1 cellular context compared by ENCODE assay signal in the genomic region with DNA sequence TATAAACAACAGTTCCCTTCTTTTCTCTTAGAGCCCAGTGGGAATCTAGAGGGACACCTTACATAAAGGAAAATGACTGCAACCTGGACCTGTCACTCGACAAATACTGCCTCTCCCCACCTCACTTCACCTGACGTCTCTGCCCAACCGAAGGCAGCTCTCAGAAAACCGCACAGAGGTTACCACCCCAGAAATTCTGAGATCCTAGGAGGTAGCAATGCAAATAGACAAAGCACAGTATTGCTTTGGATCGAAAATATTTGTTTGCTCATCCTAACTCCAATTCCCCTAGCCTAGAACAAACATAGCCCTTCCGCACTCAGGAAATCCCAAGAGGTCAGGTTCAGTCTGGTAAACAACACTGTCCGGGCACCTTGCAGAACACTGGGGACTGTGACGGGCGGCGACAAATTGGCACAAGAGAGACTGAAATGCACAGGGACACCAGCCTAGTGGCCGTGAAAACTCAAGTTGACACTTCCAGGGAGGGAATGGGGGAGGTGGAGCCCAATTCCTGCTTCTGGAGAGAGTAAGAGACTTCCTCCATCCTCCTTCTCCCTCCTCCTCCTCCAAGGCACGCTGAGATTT.
TF ChIP-seq lines count a peak whose summit lies in the region.

No MANE protein-coding gene starts in this region.

TF ChIP-seq in HepG2, 621 proteins besides CTCF, POLR2A, EP300 and RAD21 (continues in another document):
- peak; percentile 93 for TF ChIP-seq SMYD3 (CRISPR knock-in tag; IDR thresholded peaks at IDR 0.05)
- TF ChIP-seq, protein P1, sequence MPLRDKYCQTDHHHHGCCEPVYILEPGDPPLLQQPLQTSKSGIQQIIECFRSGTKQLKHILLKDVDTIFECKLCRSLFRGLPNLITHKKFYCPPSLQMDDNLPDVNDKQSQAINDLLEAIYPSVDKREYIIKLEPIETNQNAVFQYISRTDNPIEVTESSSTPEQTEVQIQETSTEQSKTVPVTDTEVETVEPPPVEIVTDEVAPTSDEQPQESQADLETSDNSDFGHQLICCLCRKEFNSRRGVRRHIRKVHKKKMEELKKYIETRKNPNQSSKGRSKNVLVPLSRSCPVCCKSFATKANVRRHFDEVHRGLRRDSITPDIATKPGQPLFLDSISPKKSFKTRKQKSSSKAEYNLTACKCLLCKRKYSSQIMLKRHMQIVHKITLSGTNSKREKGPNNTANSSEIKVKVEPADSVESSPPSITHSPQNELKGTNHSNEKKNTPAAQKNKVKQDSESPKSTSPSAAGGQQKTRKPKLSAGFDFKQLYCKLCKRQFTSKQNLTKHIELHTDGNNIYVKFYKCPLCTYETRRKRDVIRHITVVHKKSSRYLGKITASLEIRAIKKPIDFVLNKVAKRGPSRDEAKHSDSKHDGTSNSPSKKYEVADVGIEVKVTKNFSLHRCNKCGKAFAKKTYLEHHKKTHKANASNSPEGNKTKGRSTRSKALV (CRISPR knock-in tag; IDR thresholded peaks at IDR 0.05) = 0 out of 2 replicates have a peak, but pooled peaks have one; percentile 32
- TF ChIP-seq, protein P2, sequence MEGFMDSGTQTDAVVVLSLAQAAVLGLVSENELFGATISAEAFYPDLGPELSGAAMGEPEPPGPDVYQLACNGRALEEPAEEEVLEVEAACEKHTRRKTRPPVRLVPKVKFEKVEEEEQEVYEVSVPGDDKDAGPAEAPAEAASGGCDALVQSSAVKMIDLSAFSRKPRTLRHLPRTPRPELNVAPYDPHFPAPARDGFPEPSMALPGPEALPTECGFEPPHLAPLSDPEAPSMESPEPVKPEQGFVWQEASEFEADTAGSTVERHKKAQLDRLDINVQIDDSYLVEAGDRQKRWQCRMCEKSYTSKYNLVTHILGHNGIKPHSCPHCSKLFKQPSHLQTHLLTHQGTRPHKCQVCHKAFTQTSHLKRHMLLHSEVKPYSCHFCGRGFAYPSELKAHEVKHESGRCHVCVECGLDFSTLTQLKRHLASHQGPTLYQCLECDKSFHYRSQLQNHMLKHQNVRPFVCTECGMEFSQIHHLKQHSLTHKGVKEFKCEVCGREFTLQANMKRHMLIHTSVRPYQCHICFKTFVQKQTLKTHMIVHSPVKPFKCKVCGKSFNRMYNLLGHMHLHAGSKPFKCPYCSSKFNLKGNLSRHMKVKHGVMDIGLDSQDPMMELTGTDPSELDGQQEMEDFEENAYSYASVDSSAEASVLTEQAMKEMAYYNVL (CRISPR knock-in tag; IDR thresholded peaks at IDR 0.05; ENCODE audit: borderline replicate concordance) = peak; percentile 76; the same call in 1 of the 2 replicates
- TF ChIP-seq BHLHE40 (IDR thresholded peaks at IDR 0.05; ENCODE audit: low read length) = 0 out of 2 replicates have a peak, but pooled peaks have one; percentile 28
- TF ChIP-seq BCL6 (CRISPR knock-in tag; IDR thresholded peaks at IDR 0.05) = peak; percentile 95
- no peak for TF ChIP-seq ZNF652 (CRISPR knock-in tag; IDR thresholded peaks at IDR 0.05; ENCODE audit: borderline replicate concordance, low read depth)
- peak; percentile 87 for TF ChIP-seq RCOR2 (CRISPR knock-in tag; IDR thresholded peaks at IDR 0.05)
- TF ChIP-seq, protein P3, sequence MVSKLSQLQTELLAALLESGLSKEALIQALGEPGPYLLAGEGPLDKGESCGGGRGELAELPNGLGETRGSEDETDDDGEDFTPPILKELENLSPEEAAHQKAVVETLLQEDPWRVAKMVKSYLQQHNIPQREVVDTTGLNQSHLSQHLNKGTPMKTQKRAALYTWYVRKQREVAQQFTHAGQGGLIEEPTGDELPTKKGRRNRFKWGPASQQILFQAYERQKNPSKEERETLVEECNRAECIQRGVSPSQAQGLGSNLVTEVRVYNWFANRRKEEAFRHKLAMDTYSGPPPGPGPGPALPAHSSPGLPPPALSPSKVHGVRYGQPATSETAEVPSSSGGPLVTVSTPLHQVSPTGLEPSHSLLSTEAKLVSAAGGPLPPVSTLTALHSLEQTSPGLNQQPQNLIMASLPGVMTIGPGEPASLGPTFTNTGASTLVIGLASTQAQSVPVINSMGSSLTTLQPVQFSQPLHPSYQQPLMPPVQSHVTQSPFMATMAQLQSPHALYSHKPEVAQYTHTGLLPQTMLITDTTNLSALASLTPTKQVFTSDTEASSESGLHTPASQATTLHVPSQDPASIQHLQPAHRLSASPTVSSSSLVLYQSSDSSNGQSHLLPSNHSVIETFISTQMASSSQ (IDR thresholded peaks at IDR 0.05; ENCODE audit: low read depth) = no peak
- TF ChIP-seq, protein P3 (CRISPR knock-in tag; IDR thresholded peaks at IDR 0.05; ENCODE audit: borderline replicate concordance) = 0 out of 2 replicates have a peak, but pooled peaks have one; percentile 34
- peak; percentile 58; the same call in 1 of the 2 replicates for TF ChIP-seq ZNF12 (CRISPR knock-in tag; IDR thresholded peaks at IDR 0.05)
- peak; percentile 44 for TF ChIP-seq RBAK (CRISPR knock-in tag; IDR thresholded peaks at IDR 0.05)
- TF ChIP-seq CREB1 (IDR thresholded peaks at IDR 0.05) = no peak
- peak; percentile 77 for TF ChIP-seq CREB1 (CRISPR knock-in tag; IDR thresholded peaks at IDR 0.05)
- peak; percentile 87 for TF ChIP-seq MED1 (CRISPR knock-in tag; IDR thresholded peaks at IDR 0.05)
- no peak for TF ChIP-seq ZNF256 (CRISPR knock-in tag; conservative IDR thresholded peaks at IDR 0.05)
- no peak for TF ChIP-seq ZNF17 (CRISPR knock-in tag; IDR thresholded peaks at IDR 0.05)
- no peak for TF ChIP-seq ZBTB38 (CRISPR knock-in tag; IDR thresholded peaks at IDR 0.05)
- TF ChIP-seq, protein P4, sequence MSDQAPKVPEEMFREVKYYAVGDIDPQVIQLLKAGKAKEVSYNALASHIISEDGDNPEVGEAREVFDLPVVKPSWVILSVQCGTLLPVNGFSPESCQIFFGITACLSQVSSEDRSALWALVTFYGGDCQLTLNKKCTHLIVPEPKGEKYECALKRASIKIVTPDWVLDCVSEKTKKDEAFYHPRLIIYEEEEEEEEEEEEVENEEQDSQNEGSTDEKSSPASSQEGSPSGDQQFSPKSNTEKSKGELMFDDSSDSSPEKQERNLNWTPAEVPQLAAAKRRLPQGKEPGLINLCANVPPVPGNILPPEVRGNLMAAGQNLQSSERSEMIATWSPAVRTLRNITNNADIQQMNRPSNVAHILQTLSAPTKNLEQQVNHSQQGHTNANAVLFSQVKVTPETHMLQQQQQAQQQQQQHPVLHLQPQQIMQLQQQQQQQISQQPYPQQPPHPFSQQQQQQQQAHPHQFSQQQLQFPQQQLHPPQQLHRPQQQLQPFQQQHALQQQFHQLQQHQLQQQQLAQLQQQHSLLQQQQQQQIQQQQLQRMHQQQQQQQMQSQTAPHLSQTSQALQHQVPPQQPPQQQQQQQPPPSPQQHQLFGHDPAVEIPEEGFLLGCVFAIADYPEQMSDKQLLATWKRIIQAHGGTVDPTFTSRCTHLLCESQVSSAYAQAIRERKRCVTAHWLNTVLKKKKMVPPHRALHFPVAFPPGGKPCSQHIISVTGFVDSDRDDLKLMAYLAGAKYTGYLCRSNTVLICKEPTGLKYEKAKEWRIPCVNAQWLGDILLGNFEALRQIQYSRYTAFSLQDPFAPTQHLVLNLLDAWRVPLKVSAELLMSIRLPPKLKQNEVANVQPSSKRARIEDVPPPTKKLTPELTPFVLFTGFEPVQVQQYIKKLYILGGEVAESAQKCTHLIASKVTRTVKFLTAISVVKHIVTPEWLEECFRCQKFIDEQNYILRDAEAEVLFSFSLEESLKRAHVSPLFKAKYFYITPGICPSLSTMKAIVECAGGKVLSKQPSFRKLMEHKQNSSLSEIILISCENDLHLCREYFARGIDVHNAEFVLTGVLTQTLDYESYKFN (CRISPR knock-in tag; conservative IDR thresholded peaks at IDR 0.05) = peak; percentile 94
- TF ChIP-seq, protein P5, sequence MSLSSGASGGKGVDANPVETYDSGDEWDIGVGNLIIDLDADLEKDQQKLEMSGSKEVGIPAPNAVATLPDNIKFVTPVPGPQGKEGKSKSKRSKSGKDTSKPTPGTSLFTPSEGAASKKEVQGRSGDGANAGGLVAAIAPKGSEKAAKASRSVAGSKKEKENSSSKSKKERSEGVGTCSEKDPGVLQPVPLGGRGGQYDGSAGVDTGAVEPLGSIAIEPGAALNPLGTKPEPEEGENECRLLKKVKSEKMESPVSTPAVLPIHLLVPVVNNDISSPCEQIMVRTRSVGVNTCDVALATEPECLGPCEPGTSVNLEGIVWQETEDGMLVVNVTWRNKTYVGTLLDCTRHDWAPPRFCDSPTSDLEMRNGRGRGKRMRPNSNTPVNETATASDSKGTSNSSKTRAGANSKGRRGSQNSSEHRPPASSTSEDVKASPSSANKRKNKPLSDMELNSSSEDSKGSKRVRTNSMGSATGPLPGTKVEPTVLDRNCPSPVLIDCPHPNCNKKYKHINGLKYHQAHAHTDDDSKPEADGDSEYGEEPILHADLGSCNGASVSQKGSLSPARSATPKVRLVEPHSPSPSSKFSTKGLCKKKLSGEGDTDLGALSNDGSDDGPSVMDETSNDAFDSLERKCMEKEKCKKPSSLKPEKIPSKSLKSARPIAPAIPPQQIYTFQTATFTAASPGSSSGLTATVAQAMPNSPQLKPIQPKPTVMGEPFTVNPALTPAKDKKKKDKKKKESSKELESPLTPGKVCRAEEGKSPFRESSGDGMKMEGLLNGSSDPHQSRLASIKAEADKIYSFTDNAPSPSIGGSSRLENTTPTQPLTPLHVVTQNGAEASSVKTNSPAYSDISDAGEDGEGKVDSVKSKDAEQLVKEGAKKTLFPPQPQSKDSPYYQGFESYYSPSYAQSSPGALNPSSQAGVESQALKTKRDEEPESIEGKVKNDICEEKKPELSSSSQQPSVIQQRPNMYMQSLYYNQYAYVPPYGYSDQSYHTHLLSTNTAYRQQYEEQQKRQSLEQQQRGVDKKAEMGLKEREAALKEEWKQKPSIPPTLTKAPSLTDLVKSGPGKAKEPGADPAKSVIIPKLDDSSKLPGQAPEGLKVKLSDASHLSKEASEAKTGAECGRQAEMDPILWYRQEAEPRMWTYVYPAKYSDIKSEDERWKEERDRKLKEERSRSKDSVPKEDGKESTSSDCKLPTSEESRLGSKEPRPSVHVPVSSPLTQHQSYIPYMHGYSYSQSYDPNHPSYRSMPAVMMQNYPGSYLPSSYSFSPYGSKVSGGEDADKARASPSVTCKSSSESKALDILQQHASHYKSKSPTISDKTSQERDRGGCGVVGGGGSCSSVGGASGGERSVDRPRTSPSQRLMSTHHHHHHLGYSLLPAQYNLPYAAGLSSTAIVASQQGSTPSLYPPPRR (CRISPR knock-in tag; IDR thresholded peaks at IDR 0.05; ENCODE audit: borderline replicate concordance) = peak; percentile 99
- TF ChIP-seq ZNF720 (CRISPR knock-in tag; IDR thresholded peaks at IDR 0.05) = no peak
- TF ChIP-seq, protein P6, sequence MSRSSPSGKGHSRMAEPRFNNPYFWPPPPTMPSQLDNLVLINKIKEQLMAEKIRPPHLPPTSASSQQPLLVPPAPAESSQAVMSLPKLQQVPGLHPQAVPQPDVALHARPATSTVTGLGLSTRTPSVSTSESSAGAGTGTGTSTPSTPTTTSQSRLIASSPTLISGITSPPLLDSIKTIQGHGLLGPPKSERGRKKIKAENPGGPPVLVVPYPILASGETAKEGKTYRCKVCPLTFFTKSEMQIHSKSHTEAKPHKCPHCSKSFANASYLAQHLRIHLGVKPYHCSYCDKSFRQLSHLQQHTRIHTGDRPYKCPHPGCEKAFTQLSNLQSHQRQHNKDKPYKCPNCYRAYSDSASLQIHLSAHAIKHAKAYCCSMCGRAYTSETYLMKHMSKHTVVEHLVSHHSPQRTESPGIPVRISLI (CRISPR knock-in tag; IDR thresholded peaks at IDR 0.05; ENCODE audit: borderline replicate concordance) = no peak
- TF ChIP-seq FOXO1 (CRISPR knock-in tag; IDR thresholded peaks at IDR 0.05) = peak; percentile 98
- TF ChIP-seq AGO1 (IDR thresholded peaks at IDR 0.05; ENCODE audit: low read depth, low read length, poor library complexity, severe bottlenecking) = no peak
- no peak for TF ChIP-seq SSRP1 (CRISPR knock-in tag; IDR thresholded peaks at IDR 0.05)
- TF ChIP-seq, protein P7, sequence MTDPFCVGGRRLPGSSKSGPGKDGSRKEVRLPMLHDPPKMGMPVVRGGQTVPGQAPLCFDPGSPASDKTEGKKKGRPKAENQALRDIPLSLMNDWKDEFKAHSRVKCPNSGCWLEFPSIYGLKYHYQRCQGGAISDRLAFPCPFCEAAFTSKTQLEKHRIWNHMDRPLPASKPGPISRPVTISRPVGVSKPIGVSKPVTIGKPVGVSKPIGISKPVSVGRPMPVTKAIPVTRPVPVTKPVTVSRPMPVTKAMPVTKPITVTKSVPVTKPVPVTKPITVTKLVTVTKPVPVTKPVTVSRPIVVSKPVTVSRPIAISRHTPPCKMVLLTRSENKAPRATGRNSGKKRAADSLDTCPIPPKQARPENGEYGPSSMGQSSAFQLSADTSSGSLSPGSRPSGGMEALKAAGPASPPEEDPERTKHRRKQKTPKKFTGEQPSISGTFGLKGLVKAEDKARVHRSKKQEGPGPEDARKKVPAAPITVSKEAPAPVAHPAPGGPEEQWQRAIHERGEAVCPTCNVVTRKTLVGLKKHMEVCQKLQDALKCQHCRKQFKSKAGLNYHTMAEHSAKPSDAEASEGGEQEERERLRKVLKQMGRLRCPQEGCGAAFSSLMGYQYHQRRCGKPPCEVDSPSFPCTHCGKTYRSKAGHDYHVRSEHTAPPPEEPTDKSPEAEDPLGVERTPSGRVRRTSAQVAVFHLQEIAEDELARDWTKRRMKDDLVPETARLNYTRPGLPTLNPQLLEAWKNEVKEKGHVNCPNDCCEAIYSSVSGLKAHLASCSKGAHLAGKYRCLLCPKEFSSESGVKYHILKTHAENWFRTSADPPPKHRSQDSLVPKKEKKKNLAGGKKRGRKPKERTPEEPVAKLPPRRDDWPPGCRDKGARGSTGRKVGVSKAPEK (CRISPR knock-in tag; IDR thresholded peaks at IDR 0.05; ENCODE audit: borderline replicate concordance) = peak; percentile 86; the same call in 1 of the 2 replicates
- TF ChIP-seq SNAPC2 (CRISPR knock-in tag; IDR thresholded peaks at IDR 0.05) = 0 out of 2 replicates have a peak, but pooled peaks have one; percentile 39
- peak; percentile 59; the same call in 1 of the 2 replicates for TF ChIP-seq TCF7 (IDR thresholded peaks at IDR 0.05; ENCODE audit: low read depth)
- peak; percentile 67 for TF ChIP-seq ZNF792 (CRISPR knock-in tag; IDR thresholded peaks at IDR 0.05)
- TF ChIP-seq SOX5 (CRISPR knock-in tag; IDR thresholded peaks at IDR 0.05; ENCODE audit: borderline replicate concordance) = peak; percentile 85
- TF ChIP-seq ETV5 (CRISPR knock-in tag; IDR thresholded peaks at IDR 0.05; ENCODE audit: borderline replicate concordance) = peak; percentile 99
- TF ChIP-seq HMG20B (CRISPR knock-in tag; conservative IDR thresholded peaks at IDR 0.05) = peak; percentile 94
- TF ChIP-seq MIXL1 (CRISPR knock-in tag; IDR thresholded peaks at IDR 0.05) = peak; percentile 71
- peak; percentile 79 for TF ChIP-seq ZNF781 (CRISPR knock-in tag; IDR thresholded peaks at IDR 0.05; ENCODE audit: borderline replicate concordance, not compliant biosample characterization)
- TF ChIP-seq PHF5A (CRISPR knock-in tag; IDR thresholded peaks at IDR 0.05; ENCODE audit: low read depth, unreplicated experiment) = no peak
- TF ChIP-seq, protein P8, sequence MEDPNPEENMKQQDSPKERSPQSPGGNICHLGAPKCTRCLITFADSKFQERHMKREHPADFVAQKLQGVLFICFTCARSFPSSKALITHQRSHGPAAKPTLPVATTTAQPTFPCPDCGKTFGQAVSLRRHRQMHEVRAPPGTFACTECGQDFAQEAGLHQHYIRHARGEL (CRISPR knock-in tag; IDR thresholded peaks at IDR 0.05) = no peak
